Comparison of ENCODE assay signal across 9 cellular contexts in the genomic region with DNA sequence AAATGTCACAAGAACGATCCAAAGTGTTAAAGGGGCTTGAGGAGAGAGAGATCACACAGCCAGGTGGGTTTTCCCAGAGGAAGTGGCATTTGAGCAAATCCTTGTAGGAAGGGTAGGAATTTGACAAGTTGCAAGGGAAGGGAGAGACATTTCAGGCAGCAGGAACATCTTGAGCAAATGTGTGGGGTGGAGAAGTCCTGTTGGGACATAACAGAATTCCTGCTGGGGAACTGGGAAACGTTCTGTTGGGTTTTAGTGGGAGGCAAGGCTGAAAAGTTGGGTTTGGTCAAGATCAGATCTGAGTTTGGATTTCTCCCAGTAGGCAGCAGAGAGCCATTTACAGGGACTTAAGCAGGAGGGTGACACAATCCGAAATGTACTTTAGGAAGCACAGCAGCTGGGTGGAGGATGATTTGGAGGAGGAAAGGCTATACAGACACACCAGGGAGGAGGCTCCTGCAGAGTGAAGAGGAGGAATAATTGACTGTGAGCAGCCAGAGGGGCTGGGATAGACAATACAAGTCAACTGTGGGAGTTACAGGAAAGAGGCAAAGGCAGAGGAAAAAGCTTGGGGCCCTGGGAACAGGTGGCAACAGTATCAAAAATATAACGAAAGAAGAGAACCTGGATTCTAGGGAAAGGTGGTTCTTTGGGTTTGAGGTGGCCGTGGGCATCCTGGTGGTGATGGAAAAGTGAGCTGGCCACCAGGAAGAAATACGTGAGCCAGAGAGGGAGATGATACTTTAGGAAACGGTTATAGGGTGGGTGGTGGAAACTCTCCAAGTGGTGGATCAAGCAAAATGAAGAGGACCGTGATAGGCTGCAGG. TPM values are rescaled to one million over a fixed set of nuclear protein-coding genes. Genes with fewer than 3 reads are reported as not detected.
DNase-seq lines count a peak whose midpoint lies in the region; ATAC-seq and TF ChIP-seq lines count a peak whose summit lies in the region.
"Had no signal": no experiment of that assay in that cellular context is flagged by ENCODE, and none has a peak within 500 bp of the region (broad histone marks: within the 10 kb centered on the region; RNA-seq: fewer than 3 reads in every experiment).

No MANE protein-coding gene starts in this region.

- H3K4me3 Mint-ChIP-seq in Caco-2 (ENCODE audit: unreplicated experiment): peak overlapping the region; percentile 79

- no peak overlapping the region for H3K4me3 ChIP-seq in Caco-2 (ENCODE audit: low read depth, low read length)
- no peak overlapping the region for H3K4me3 ChIP-seq in osteoblast (ENCODE audit: insufficient read depth, low read length)

- H3K4me2 ChIP-seq in osteoblast (ENCODE audit: insufficient read depth, low read length): peak overlapping the region; percentile 79

- intact Hi-C loops in Caco-2 (cut with micrococcal nuclease; ENCODE audit: unreplicated experiment): no loop called here

- H3K36me3 Mint-ChIP-seq in Caco-2 (ENCODE audit: insufficient read depth, unreplicated experiment): peaks cover 19% of the 10 kb centered on the region

- H3K27me3 Mint-ChIP-seq in Caco-2 (ENCODE audit: insufficient read depth, unreplicated experiment): no peaks in the 10 kb centered on the region

- no peaks in the 10 kb centered on the region for H3K27me3 ChIP-seq in Caco-2 (replicated peaks; ENCODE audit: control insufficient read depth, insufficient read depth, low read length)
- H3K27me3 ChIP-seq in osteoblast (ENCODE audit: insufficient read depth, low read length): no peaks in the 10 kb centered on the region

- no peaks in the 10 kb centered on the region for H3K9me3 Mint-ChIP-seq in Caco-2 (ENCODE audit: unreplicated experiment)

- H3K36me3 ChIP-seq in Caco-2 (ENCODE audit: control insufficient read depth, insufficient read depth, low read length) (no peaks in the 10 kb centered on the region), osteoblast (ENCODE audit: insufficient read depth, low read length) (no peaks in the 10 kb centered on the region)

- peaks cover 25% of the 10 kb centered on the region for H3K4me1 Mint-ChIP-seq in Caco-2 (ENCODE audit: low read depth, unreplicated experiment)

- TF ChIP-seq CTCF in Caco-2 (IDR thresholded peaks at IDR 0.05; ENCODE audit: insufficient read depth in 1 of 2, low read depth in 1 of 2, low read length in 1 of 2, severe bottlenecking in 1 of 2, unreplicated experiment in 1 of 2) (no peak), osteoblast (IDR thresholded peaks at IDR 0.05; ENCODE audit: extremely low read depth, low read depth, low read length) (no peak)

- ATAC-seq in HG03565 (IDR thresholded peaks at IDR 0.05; ENCODE audit: unreplicated experiment): no peak
- ATAC-seq in activated CD4-positive, CD25-positive, alpha-beta regulatory T cell treated with anti-CD3 and anti-CD28 coated beads, Interleukin-2, amount 50 U/mL, for 24 hours: no peak
- no peak for ATAC-seq in HG03135 (IDR thresholded peaks at IDR 0.05; ENCODE audit: unreplicated experiment)

- peaks cover 2% of the 10 kb centered on the region for H4K20me1 ChIP-seq in osteoblast (ENCODE audit: insufficient read depth, low read length)

- peaks cover 16% of the 10 kb centered on the region for H3K79me2 ChIP-seq in osteoblast (ENCODE audit: insufficient read depth, low read length)

- H3K9me3 ChIP-seq in Caco-2 (no peaks in the 10 kb centered on the region), osteoblast (ENCODE audit: low read depth, low read length) (no peaks in the 10 kb centered on the region)

- no peak overlapping the region for H2AFZ ChIP-seq in osteoblast (ENCODE audit: low read length)

- CTCF ChIA-PET in Caco-2 (lab: Charles Lee): no interaction called here

- POLR2A ChIA-PET in Caco-2 (lab: Charles Lee): no interaction called here

- peak overlapping the region; percentile 42 for H3K27ac Mint-ChIP-seq in Caco-2 (ENCODE audit: unreplicated experiment)

- no TSS peak for BruUV-seq in Caco-2 (replicated peaks; lab: Mats Ljungman, UMichigan)

- peak overlapping the region; percentile 57 for H3K27ac ChIP-seq in epithelial cell of prostate
- H3K27ac ChIP-seq in osteoblast (ENCODE audit: low read depth, low read length): peak overlapping the region; percentile 81

- DNase-seq in Caco-2: no peak
- DNase-seq in NCI-H345 treated with DMSO at 0.1 percent for 48 hours (lab: John Stamatoyannopoulos, UW; ENCODE audit: unreplicated experiment): peak; percentile 33
- DNase-seq in epithelial cell of prostate (ENCODE audit: low read depth, low spot score): no peak
- DNase-seq in osteoblast (ENCODE audit: insufficient read length, low spot score, missing footprints): peak; percentile 65
- DNase-seq in inferior parietal cortex (ENCODE audit: extremely low spot score): no peak
- DNase-seq: activated CD4-positive, alpha-beta T cell treated with anti-CD3 and anti-CD28 coated beads for 1 hour had no signal

- H3K4me1 ChIP-seq in Caco-2 (no peaks in the 10 kb centered on the region), osteoblast (ENCODE audit: insufficient read depth, low read length) (peaks cover 33% of the 10 kb centered on the region)

RNA-seq across cellular contexts. Expression of a gene that starts 3.1 kb away (rescaled TPM):
- total RNA-seq in Caco-2 (2022): 10.0 and 10.7 TPM in 2 replicates
- 10.0 and 10.5 TPM in 2 replicates for total RNA-seq in osteoblast

Comparison
In these comparisons a context has a peak if more than half of its experiments do, and no peak if none do; other contexts are left out.
1. DNase-seq: peak in NCI-H345 treated with DMSO at 0.1 percent for 48 hours (single experiment) and osteoblast (single experiment); none in Caco-2 (0 of 2), epithelial cell of prostate (single experiment) and inferior parietal cortex (single experiment).